In the genomic region with DNA sequence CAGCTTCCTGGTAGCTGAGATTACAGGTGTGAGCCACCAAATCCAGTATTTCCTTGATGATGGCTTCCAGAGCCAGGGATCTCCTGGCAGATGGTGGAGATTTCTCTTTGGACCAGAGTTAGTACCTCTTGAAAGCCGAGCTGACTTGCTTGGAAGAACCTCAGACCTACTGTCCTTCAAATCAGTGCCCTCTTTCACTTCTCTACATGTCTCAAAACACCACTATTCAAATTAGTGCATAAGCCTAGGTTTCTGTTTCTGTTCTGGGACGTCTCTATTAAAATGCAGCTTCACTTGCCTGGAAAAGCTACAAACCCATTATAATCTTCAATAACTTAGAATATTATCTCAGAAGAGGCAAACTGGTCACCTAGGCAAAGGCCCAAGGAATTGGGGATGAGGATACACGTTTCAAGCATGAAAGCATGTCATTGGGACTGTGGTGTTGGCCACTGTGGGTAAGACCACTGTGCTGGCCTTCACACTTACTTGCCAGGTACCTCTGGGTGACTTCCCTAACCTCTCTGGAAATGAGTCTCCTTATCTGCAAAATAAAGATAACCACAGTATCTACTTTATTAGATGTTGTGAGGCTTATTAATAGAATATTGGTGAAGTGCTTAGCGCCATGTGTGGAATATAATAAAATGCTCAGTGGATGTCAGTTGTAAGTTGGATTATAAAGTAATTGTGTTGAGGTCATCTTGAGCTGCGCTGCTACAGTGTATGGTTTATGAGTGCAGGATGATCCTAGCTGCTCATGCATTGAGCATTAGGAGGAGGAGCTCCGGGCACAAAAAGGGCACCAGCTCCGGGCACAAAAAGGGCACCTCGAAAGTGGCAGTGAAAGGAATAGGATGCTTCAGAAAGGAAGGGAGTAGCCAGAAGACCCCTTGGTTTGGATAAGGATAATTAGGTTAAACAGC, we compare ENCODE assay signal across 8 cellular contexts.
DNase-seq lines count a peak whose midpoint lies in the region; ATAC-seq and TF ChIP-seq lines count a peak whose summit lies in the region.

No MANE protein-coding gene starts in this region.

- H3K27me3 Mint-ChIP-seq in osteocyte (ENCODE audit: unreplicated experiment), result no peaks in the 10 kb centered on the region

- H3K9me3 Mint-ChIP-seq in osteocyte (ENCODE audit: unreplicated experiment), result no peaks in the 10 kb centered on the region

- H3K9me3 ChIP-seq in OCI-LY1 (ENCODE audit: low read length) (no peaks in the 10 kb centered on the region), mammary epithelial cell (replicated peaks; ENCODE audit: insufficient read depth, low read length) (no peaks in the 10 kb centered on the region)

- DNase-seq in GOT3 (lab: John Stamatoyannopoulos, UW) (peak; percentile 3), osteocyte (ENCODE audit: extremely low spot score, unreplicated experiment) (no peak), SHP77 (lab: John Stamatoyannopoulos, UW) (no peak), HK-2 (ENCODE audit: unreplicated experiment) (no peak), mammary epithelial cell (no peak), hippocampal formation (lab: John Stamatoyannopoulos, UW) (no peak)

- H3K36me3 Mint-ChIP-seq in osteocyte (ENCODE audit: unreplicated experiment), result no peaks in the 10 kb centered on the region

- H2AFZ ChIP-seq in OCI-LY1 (ENCODE audit: low read length), result no peak overlapping the region
- no peak overlapping the region for H2AFZ ChIP-seq in mammary epithelial cell (ENCODE audit: low read depth, low read length)

- CTCF ChIA-PET in mammary epithelial cell (lab: Charles Lee; ENCODE audit: low non-redundant PET), result no interaction called here

- dilution Hi-C loops in mammary epithelial cell (cut with HindIII; ENCODE audit: low sequenced_read_pairs), result no loop called here

- no peaks in the 10 kb centered on the region for H3K79me2 ChIP-seq in OCI-LY1 (ENCODE audit: insufficient read depth, low read length)
- no peaks in the 10 kb centered on the region for H3K79me2 ChIP-seq in mammary epithelial cell (ENCODE audit: insufficient read depth, low read length)

- peak overlapping the region; percentile 7 for H3K4me3 ChIP-seq in OCI-LY1 (ENCODE audit: low read depth, low read length, poor library complexity, severe bottlenecking)
- H3K4me3 ChIP-seq in mammary epithelial cell (replicated peaks in 1 of 3; ENCODE audit: insufficient read depth in 1 of 3, low read depth in 2 of 3, low read length in 3 of 3), result no peak overlapping the region

- peak; percentile 88 for ATAC-seq in GM18867 (IDR thresholded peaks at IDR 0.05; ENCODE audit: unreplicated experiment)

- H3K4me1 ChIP-seq in OCI-LY1 (ENCODE audit: insufficient read depth, low read length, severe bottlenecking) (peaks cover 32% of the 10 kb centered on the region), mammary epithelial cell (ENCODE audit: insufficient read depth, low read length) (no peaks in the 10 kb centered on the region)

- peaks cover 32% of the 10 kb centered on the region for H3K4me1 Mint-ChIP-seq in osteocyte (ENCODE audit: unreplicated experiment)

- no TSS peak for BruUV-seq in mammary epithelial cell (replicated peaks; lab: Mats Ljungman, UMichigan)

- TF ChIP-seq CTCF in OCI-LY1 (IDR thresholded peaks at IDR 0.05; ENCODE audit: low read length) (no peak), osteocyte (IDR thresholded peaks at IDR 0.05) (no peak), mammary epithelial cell (conservative IDR thresholded peaks at IDR 0.05 in 1 of 2, IDR thresholded peaks at IDR 0.05 in 1 of 2; ENCODE audit: extremely low read depth in 1 of 2, insufficient read depth in 1 of 2, low read depth in 1 of 2, low read length in 2 of 2) (no peak)

- peak overlapping the region; percentile 33 for H3K27ac Mint-ChIP-seq in osteocyte (ENCODE audit: unreplicated experiment)

- H3K36me3 ChIP-seq in OCI-LY1 (ENCODE audit: insufficient read depth, low read length) (no peaks in the 10 kb centered on the region), mammary epithelial cell (ENCODE audit: insufficient read depth, low read length) (no peaks in the 10 kb centered on the region)

- no peaks in the 10 kb centered on the region for H4K20me1 ChIP-seq in OCI-LY1 (ENCODE audit: insufficient read depth, low read length)
- H4K20me1 ChIP-seq in mammary epithelial cell (ENCODE audit: insufficient read depth, low read length), result no peaks in the 10 kb centered on the region

- WGBS in mammary epithelial cell (ENCODE audit: low coverage, missing lambda C conversion rate), result 66% methylated on average over 8 of the region's 8 CpGs

- H3K9ac ChIP-seq in OCI-LY1 (ENCODE audit: low read length) (no peak overlapping the region), mammary epithelial cell (ENCODE audit: insufficient read depth, low read length) (no peak overlapping the region)

- H3K9me2 ChIP-seq in OCI-LY1 (ENCODE audit: low read depth, low read length), result no peaks in the 10 kb centered on the region

- in situ Hi-C loops in mammary epithelial cell (cut with MboI; ENCODE audit: low sequenced_read_pairs in 2 of 2), result no loop called here

- H3K4me2 ChIP-seq in OCI-LY1 (ENCODE audit: low read length) (peak overlapping the region; percentile 54), mammary epithelial cell (ENCODE audit: insufficient read depth, low read depth, low read length) (no peak overlapping the region)

- no peaks in the 10 kb centered on the region; the same call in 1 of the 2 replicates for H3F3A ChIP-seq in OCI-LY1 (ENCODE audit: insufficient read depth, low read length)

- H3K27me3 ChIP-seq in OCI-LY1 (ENCODE audit: insufficient read depth, low read length) (no peaks in the 10 kb centered on the region), mammary epithelial cell (ENCODE audit: insufficient read depth, low read length) (no peaks in the 10 kb centered on the region)

- intact Hi-C loops in mammary epithelial cell (cut with micrococcal nuclease), result no loop called here

- H3K4me3 Mint-ChIP-seq in osteocyte (ENCODE audit: unreplicated experiment), result no peak overlapping the region

- H3K27ac ChIP-seq in OCI-LY1 (ENCODE audit: low read depth, low read length, poor library complexity, severe bottlenecking) (no peak overlapping the region), mammary epithelial cell (ENCODE audit: insufficient read depth, low read depth, low read length) (no peak overlapping the region)
